In genomic region chr20:49543071-49543857, GRCh38 we compare ENCODE assay signal across 27 cellular contexts. TPM values are rescaled to one million over a fixed set of nuclear protein-coding genes. Genes with fewer than 3 reads are reported as not detected.
DNase-seq lines count a peak whose midpoint lies in the region; ATAC-seq, FAIRE-seq and TF ChIP-seq lines count a peak whose summit lies in the region.
"Had no signal": no experiment of that assay in that cellular context is flagged by ENCODE, and none has a peak within 500 bp of the region (broad histone marks: within the 10 kb centered on the region; RNA-seq: fewer than 3 reads in every experiment).

No MANE protein-coding gene starts in this region.

- no peaks in the 10 kb centered on the region for H3K27me3 ChIP-seq in endodermal cell (ENCODE audit: control insufficient read depth, insufficient read depth, low read length, poor library complexity, severe bottlenecking)
- H3K27me3 ChIP-seq: heart left ventricle, SJSA1 had no signal

- no peak for TF ChIP-seq POLR2A in H54 (IDR thresholded peaks at IDR 0.05; ENCODE audit: low read depth, low read length)

- no peaks in the 10 kb centered on the region for H3K36me3 ChIP-seq in endodermal cell (ENCODE audit: control insufficient read depth, insufficient read depth, low read length)
- H3K36me3 ChIP-seq: neutrophil, SJSA1 had no signal

- CTCF ChIA-PET in activated CD4-positive, alpha-beta memory T cell treated with anti-CD3 and anti-CD28 coated beads, Interleukin-2, amount 10 ng/mL, durations not matched to agents 7 days and 5 days (lab: Charles Lee), result interaction anchor here (2.2 to 10.8 kb wide), 8 partner anchors 10 to 351 kb away, joined by 8 to 343 read pairs (median 28); no protein-coding TSS in a partner anchor

- H3K9me3 ChIP-seq in endodermal cell (ENCODE audit: control insufficient read depth, low read length), result peaks cover 7% of the 10 kb centered on the region
- H3K9me3 ChIP-seq: psoas muscle had no signal

- H3K9ac ChIP-seq in endodermal cell (ENCODE audit: extremely low read depth, low read length, poor library complexity, severe bottlenecking), result no peak overlapping the region

- TF ChIP-seq CTCF in endodermal cell (conservative IDR thresholded peaks at IDR 0.05), result no peak

- 90 to 95% methylated on average over 5 to 13 of the region's 13 CpGs for WGBS in endodermal cell (ENCODE audit: insufficient coverage in 1 of 2, insufficient read length in 1 of 2), 2 experiments

- H3K4me1 ChIP-seq in endodermal cell (ENCODE audit: control insufficient read depth, insufficient read depth, low read length), result no peaks in the 10 kb centered on the region
- H3K4me1 ChIP-seq: psoas muscle, SJSA1 had no signal

- peaks cover 28% of the 10 kb centered on the region for H3K4me1 Mint-ChIP-seq in activated CD4-positive, alpha-beta memory T cell treated with anti-CD3 and anti-CD28 coated beads, Interleukin-2, amount 10 ng/mL, durations not matched to agents 7 days and 5 days
- no peaks in the 10 kb centered on the region for H3K4me1 Mint-ChIP-seq in endodermal cell
- H3K4me1 Mint-ChIP-seq: activated naive CD4-positive, alpha-beta T cell treated with anti-CD3 and anti-CD28 coated beads, Interleukin-2, amount 50 U/mL, for 24 hours had no signal

- peak; percentile 55 for DNase-seq in activated effector memory CD4-positive, alpha-beta T cell treated with anti-CD3 and anti-CD28 coated beads, Interleukin-2, amount 50 U/mL, for 16 hours
- no peak for DNase-seq in activated effector memory CD4-positive, alpha-beta T cell treated with Interleukin-2 at 50 U/mL for 16 hours
- DNase-seq in activated CD4-positive, alpha-beta memory T cell treated with anti-CD3 and anti-CD28 coated beads, Interleukin-2, amount 10 ng/mL, durations not matched to agents 7 days and 5 days, result peak; percentile 9
- DNase-seq in endodermal cell (no peak), ureter (ENCODE audit: low spot score) (peak; percentile 38), H54 (ENCODE audit: insufficient read length, low spot score) (no peak)
- DNase-seq in stimulated activated CD4-positive, alpha-beta T cell treated with anti-CD3 and anti-CD28 coated beads, Interleukin-1b, Interleukin-23, amount 100 ng/mL, for 48 hours, result no peak
- DNase-seq: activated T-cell treated with anti-CD3 and anti-CD28 coated beads, Interleukin-2, amount 50 U/mL, for 1 hour; C1 segment of cervical spinal cord; cerebellar nuclear complex; DND-41; heart left ventricle; NCI-H1092; NCI-H187; NCI-H69; psoas muscle had no signal

- no peaks in the 10 kb centered on the region for H3K27me3 Mint-ChIP-seq in activated CD4-positive, alpha-beta memory T cell treated with anti-CD3 and anti-CD28 coated beads, Interleukin-2, amount 10 ng/mL, durations not matched to agents 7 days and 5 days
- H3K27me3 Mint-ChIP-seq in endodermal cell (ENCODE audit: insufficient read depth), result no peaks in the 10 kb centered on the region

- H3K36me3 Mint-ChIP-seq in activated CD4-positive, alpha-beta memory T cell treated with anti-CD3 and anti-CD28 coated beads, Interleukin-2, amount 10 ng/mL, durations not matched to agents 7 days and 5 days (ENCODE audit: low read depth), result peaks cover 35% of the 10 kb centered on the region
- peaks cover 38% of the 10 kb centered on the region for H3K36me3 Mint-ChIP-seq in endodermal cell (ENCODE audit: low read depth)

- H3K27ac Mint-ChIP-seq in activated CD4-positive, alpha-beta memory T cell treated with anti-CD3 and anti-CD28 coated beads, Interleukin-2, amount 10 ng/mL, durations not matched to agents 7 days and 5 days, result peak overlapping the region; percentile 27
- peak overlapping the region; percentile 27 for H3K27ac Mint-ChIP-seq in endodermal cell
- H3K27ac Mint-ChIP-seq: activated naive CD4-positive, alpha-beta T cell treated with anti-CD3 and anti-CD28 coated beads, Interleukin-2, amount 50 U/mL, for 24 hours; memory B cell had no signal

- H3K4me3 ChIP-seq in endodermal cell (ENCODE audit: low read length), result no peak overlapping the region
- H3K4me3 ChIP-seq: heart left ventricle, psoas muscle, SJSA1 had no signal

- POLR2A ChIA-PET in activated CD4-positive, alpha-beta memory T cell treated with anti-CD3 and anti-CD28 coated beads, Interleukin-2, amount 10 ng/mL, durations not matched to agents 7 days and 5 days (lab: Charles Lee), result interaction anchor here (0.5 to 10.3 kb wide), 9 partner anchors 9 to 654 kb away, joined by 3 to 184 read pairs (median 5); no protein-coding TSS in a partner anchor

- peaks cover 14% of the 10 kb centered on the region for H3K9me3 Mint-ChIP-seq in activated CD4-positive, alpha-beta memory T cell treated with anti-CD3 and anti-CD28 coated beads, Interleukin-2, amount 10 ng/mL, durations not matched to agents 7 days and 5 days
- peaks cover 12% of the 10 kb centered on the region for H3K9me3 Mint-ChIP-seq in endodermal cell
- H3K9me3 Mint-ChIP-seq: activated naive CD4-positive, alpha-beta T cell treated with anti-CD3 and anti-CD28 coated beads, Interleukin-2, amount 50 U/mL, for 24 hours had no signal

- no peak overlapping the region for H3K4me3 Mint-ChIP-seq in activated CD4-positive, alpha-beta memory T cell treated with anti-CD3 and anti-CD28 coated beads, Interleukin-2, amount 10 ng/mL, durations not matched to agents 7 days and 5 days
- no peak overlapping the region for H3K4me3 Mint-ChIP-seq in endodermal cell
- H3K4me3 Mint-ChIP-seq: activated naive CD4-positive, alpha-beta T cell treated with anti-CD3 and anti-CD28 coated beads, Interleukin-2, amount 50 U/mL, for 24 hours; memory B cell had no signal

- FAIRE-seq in H54 (lab: Jason Lieb, UNC), result no peak
- FAIRE-seq: GM12892, RCC 7860, urothelium cell line had no signal

- H3K27ac ChIP-seq in endodermal cell (ENCODE audit: low read depth, low read length), result no peak overlapping the region
- H3K27ac ChIP-seq: epithelial cell of prostate, neutrophil, psoas muscle, SJSA1, VCaP had no signal

- ATAC-seq in GM19351 (IDR thresholded peaks at IDR 0.05; ENCODE audit: unreplicated experiment), result no peak
- ATAC-seq: HCT116 had no signal

RNA-seq across cellular contexts. Expression of gene PTGIS, which starts 24.7 kb away (rescaled TPM):
- 1 to 10 TPM; 1.6 to 2.8 TPM for total RNA-seq in activated CD4-positive, alpha-beta memory T cell treated with anti-CD3 and anti-CD28 coated beads, Interleukin-2, amount 10 ng/mL, durations not matched to agents 7 days and 5 days
- total RNA-seq in endodermal cell (10 to 100 TPM; 14.1 to 20.9 TPM), ureter (57.8 TPM)
- polyA plus RNA-seq in endodermal cell (2013, experiment 1 of 2), result 18.7 TPM
- 15.7 TPM for polyA plus RNA-seq in endodermal cell (2013, experiment 2 of 2)
- total RNA-seq: SJSA1 had no signal

Comparison
In these comparisons a context has a peak if more than half of its experiments do, and no peak if none do; other contexts are left out.
1. DNase-seq: peak in activated effector memory CD4-positive, alpha-beta T cell treated with anti-CD3 and anti-CD28 coated beads, Interleukin-2, amount 50 U/mL, for 16 hours (single experiment), activated CD4-positive, alpha-beta memory T cell treated with anti-CD3 and anti-CD28 coated beads, Interleukin-2, amount 10 ng/mL, durations not matched to agents 7 days and 5 days (single experiment) and ureter (single experiment); none in activated effector memory CD4-positive, alpha-beta T cell treated with Interleukin-2 at 50 U/mL for 16 hours (single experiment), endodermal cell (single experiment), H54 (single experiment) and stimulated activated CD4-positive, alpha-beta T cell treated with anti-CD3 and anti-CD28 coated beads, Interleukin-1b, Interleukin-23, amount 100 ng/mL, for 48 hours (single experiment).